Comparison of ENCODE assay signal across 8 cellular contexts in the genomic region with DNA sequence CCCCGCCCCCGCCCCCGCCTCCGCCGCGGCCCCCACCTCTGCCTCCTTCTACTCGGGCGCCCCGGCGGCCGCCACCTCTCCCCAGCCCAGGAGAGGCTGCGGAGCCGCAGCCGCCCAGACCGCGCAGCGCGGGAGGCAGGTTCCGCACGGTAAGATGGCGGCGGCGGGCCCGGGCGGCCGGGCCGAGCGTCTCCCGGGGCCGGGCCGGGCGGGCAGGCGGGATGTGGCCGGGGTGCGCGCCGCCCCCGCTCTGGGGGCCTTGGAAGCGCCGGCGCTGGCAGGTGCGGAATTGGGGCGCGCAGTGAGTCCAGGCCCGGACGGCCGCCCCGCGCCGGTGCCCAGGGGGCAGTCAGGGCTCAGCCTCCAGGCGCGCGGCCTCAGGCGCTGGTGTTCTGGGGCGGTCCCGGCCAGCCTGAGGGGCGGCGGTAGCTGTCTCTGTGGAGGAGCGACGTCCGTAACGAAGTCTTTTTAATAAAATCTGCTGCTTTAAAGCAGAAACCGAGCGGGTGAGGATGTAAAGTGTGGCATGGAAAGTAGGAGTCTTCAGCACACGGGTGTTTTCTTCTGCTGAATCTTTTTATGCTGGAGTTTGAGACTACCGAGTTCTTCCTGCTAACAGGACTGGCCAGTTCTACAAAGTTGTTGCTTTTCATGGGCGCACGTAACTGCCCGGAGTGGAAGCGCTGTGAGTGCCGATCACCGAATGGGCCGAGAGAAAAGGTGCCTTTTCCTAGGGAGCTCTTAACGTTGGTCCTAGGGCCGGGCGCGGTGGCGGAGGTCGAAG. TPM values are rescaled to one million over a fixed set of nuclear protein-coding genes. Genes with fewer than 3 reads are reported as not detected.
DNase-seq lines count a peak whose midpoint lies in the region; ATAC-seq and TF ChIP-seq lines count a peak whose summit lies in the region.

Gene GID8, plus strand, starts transcription at position 43 of the 784 bp plus-strand sequence. CDS start 3,356 bp downstream, outside the sequence.

- no peak for TF ChIP-seq EP300 in sigmoid colon (IDR thresholded peaks at IDR 0.05)

- H3K27ac ChIP-seq in SJCRH30 (peak within 1 kb of the TSS; percentile 95), body of pancreas (peak within 1 kb of the TSS; percentile 89 to 94 (median 92)), sigmoid colon (peak within 1 kb of the TSS; percentile 89 to 99 (median 94))

- intact Hi-C loops in body of pancreas (cut with DNase I) (no loop called here), sigmoid colon (cut with DNase I) (loop anchor here (5.0 to 10.0 kb wide), 2 partner anchors 36 to 283 kb away; no protein-coding TSS in a partner anchor)

- H3K4me1 ChIP-seq in SJCRH30 (peaks cover 12% of the 10 kb centered on the region), body of pancreas (peaks cover 45% of the 10 kb centered on the region), sigmoid colon (peaks cover 0 to 71% (median 57%) of the 10 kb centered on the region in 4 donors)

- H3K36me3 ChIP-seq in SJCRH30 (peaks cover 57% of the 10 kb centered on the region), body of pancreas (replicated peaks in 1 of 2; ENCODE audit: insufficient read depth in 1 of 2, low read depth in 2 of 2) (peaks cover 0 to 5% of the 10 kb centered on the region in 2 donors), sigmoid colon (peaks cover 5 to 31% (median 9%) of the 10 kb centered on the region in 4 donors)

- H3K4me3 ChIP-seq in SJCRH30 = peak within 1 kb of the TSS; percentile 99
- H3K4me3 ChIP-seq in body of pancreas = peak within 1 kb of the TSS; percentile 92 to 95
- H3K4me3 ChIP-seq in iPS-11a (ENCODE audit: low read depth, low read length) = peak within 1 kb of the TSS; percentile 98
- H3K4me3 ChIP-seq in sigmoid colon = peak within 1 kb of the TSS; percentile 72 to 94 (median 80)

- H3K9me3 ChIP-seq in SJCRH30 (replicated peaks) = no peaks in the 10 kb centered on the region
- no peaks in the 10 kb centered on the region for H3K9me3 ChIP-seq in body of pancreas
- no peaks in the 10 kb centered on the region for H3K9me3 ChIP-seq in sigmoid colon

- H3K27me3 ChIP-seq in SJCRH30 (no peaks in the 10 kb centered on the region), body of pancreas (no peaks in the 10 kb centered on the region), sigmoid colon (no peaks in the 10 kb centered on the region)

- peak in 2 of 3 donors; percentile 20 to 22 for TF ChIP-seq POLR2A in body of pancreas (IDR thresholded peaks at IDR 0.05)
- TF ChIP-seq POLR2A in sigmoid colon (IDR thresholded peaks at IDR 0.05) = no peak

- TF ChIP-seq CTCF in body of pancreas (IDR thresholded peaks at IDR 0.05) = peak in 1 of 7 experiments; percentile 10
- no peak for TF ChIP-seq CTCF in sigmoid colon (IDR thresholded peaks at IDR 0.05)

- DNase-seq in AG20443 (ENCODE audit: low spot score) (peak; percentile 75), SJCRH30 (peak; percentile 71 to 75), body of pancreas (peak; percentile 49 to 59 (median 54)), sigmoid colon (peak; percentile 80), NCI-H1048 (lab: John Stamatoyannopoulos, UW) (no peak)

- ATAC-seq in GM18909 (IDR thresholded peaks at IDR 0.05; ENCODE audit: poor library complexity, unreplicated experiment) (peak; percentile 40), HG03097 (IDR thresholded peaks at IDR 0.05; ENCODE audit: low FRiP score, unreplicated experiment) (peak; percentile 38), body of pancreas (peak; percentile 66)

- 0 to 1% methylated on average over 23 to 75 of the region's 79 CpGs for WGBS in body of pancreas, 2 donors
- 0 to 1% methylated on average over 74 to 79 of the region's 79 CpGs for WGBS in sigmoid colon, 2 donors

RNA-seq across cellular contexts. Expression of gene GID8, which starts in this region (rescaled TPM):
- 109 and 117 TPM in 2 replicates for total RNA-seq in SJCRH30 (2014; rRNA removed; shearing (Covaris generic))
- total RNA-seq in body of pancreas (10 to 100 TPM; 26.2 to 29.7 TPM), sigmoid colon (10 to 100 TPM; 25.9 to 36.5 (median 34.5) TPM)
- polyA plus RNA-seq in sigmoid colon = 10 to 100 TPM; 17.4 to 20.6 (median 18.3) TPM

Comparison
In these comparisons a context has a peak if more than half of its experiments do, and no peak if none do; other contexts are left out.
1. POLR2A ChIP-seq: peak in body of pancreas (2 of 3); none in sigmoid colon (0 of 2).
2. Peak in every context shown above with its lines, with median percentiles within 50 percentile points of each other: ATAC-seq, H3K27ac ChIP-seq and H3K4me3 ChIP-seq.